14 cellular contexts compared by ENCODE assay signal in the genomic region with DNA sequence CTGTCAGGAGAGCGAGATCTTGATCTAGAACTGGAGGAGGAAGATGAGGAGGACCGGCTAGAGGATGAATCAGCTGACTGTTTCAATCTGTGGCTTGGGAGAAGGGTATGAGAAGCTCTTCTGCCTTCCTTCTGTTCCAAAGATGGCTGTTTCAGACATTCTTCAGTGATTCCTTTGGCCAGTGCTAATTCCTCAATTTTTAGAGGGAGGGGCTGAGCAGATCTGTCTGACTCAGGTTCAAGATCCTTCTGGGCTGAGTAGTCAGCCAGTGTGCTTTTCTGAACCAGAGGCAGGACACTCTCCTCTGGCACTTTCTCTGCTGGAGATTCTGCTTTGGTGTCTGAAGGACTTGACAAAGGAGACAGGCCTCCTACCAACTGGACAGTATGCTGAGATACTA. TPM values are rescaled to one million over a fixed set of nuclear protein-coding genes. Genes with fewer than 3 reads are reported as not detected.
DNase-seq lines count a peak whose midpoint lies in the region; ATAC-seq, FAIRE-seq and TF ChIP-seq lines count a peak whose summit lies in the region.
"Had no signal": no experiment of that assay in that cellular context is flagged by ENCODE, and none has a peak within 500 bp of the region (broad histone marks: within the 10 kb centered on the region; RNA-seq: fewer than 3 reads in every experiment).

No MANE protein-coding gene starts in this region.

- H3K4me3 Mint-ChIP-seq in CD14-positive monocyte (no peak overlapping the region), immature natural killer cell (no peak overlapping the region)
- H3K4me3 Mint-ChIP-seq: activated T-cell treated with anti-CD3 and anti-CD28 coated beads, Interleukin-2, amount 50 U/mL, for 4 hours had no signal

- no peak for TF ChIP-seq POLR2A in endothelial cell of umbilical vein (IDR thresholded peaks at IDR 0.05; ENCODE audit: low read depth, low read length)

- WGBS in psoas muscle, 3 donors = 87 to 92% (median 89%) methylated on average over 2 of the region's 2 CpGs

- peak; percentile 12 for FAIRE-seq in endothelial cell of umbilical vein (lab: Jason Lieb, UNC)
- FAIRE-seq: GM12891 had no signal

- H3K36me3 ChIP-seq in PC-9 (ENCODE audit: low read depth) (peaks cover 33% of the 10 kb centered on the region), endothelial cell of umbilical vein (ENCODE audit: control insufficient read depth in 2 of 2, extremely low read depth in 1 of 2, insufficient read depth in 2 of 2, low read length in 2 of 2) (peaks cover 34 to 45% of the 10 kb centered on the region in 2 experiments), psoas muscle (ENCODE audit: insufficient read depth in 1 of 2, low read depth in 1 of 2) (peaks cover 27 to 100% of the 10 kb centered on the region in 2 donors), HAP-1 (replicated peaks) (peaks cover 87% of the 10 kb centered on the region)

- TF ChIP-seq CTCF in CD14-positive monocyte (IDR thresholded peaks at IDR 0.05) (no peak), PC-9 (conservative IDR thresholded peaks at IDR 0.05) (no peak), endothelial cell of umbilical vein (IDR thresholded peaks at IDR 0.05; ENCODE audit: extremely low read depth in 1 of 2, insufficient read depth in 1 of 2, low read depth in 1 of 2, low read length in 2 of 2) (no peak), psoas muscle (IDR thresholded peaks at IDR 0.05) (no peak)

- H3K27me3 ChIP-seq in PC-9 (ENCODE audit: insufficient read depth, low read depth) (no peaks in the 10 kb centered on the region), endothelial cell of umbilical vein (ENCODE audit: control insufficient read depth in 2 of 2, insufficient read depth in 2 of 2, low read length in 2 of 2) (no peaks in the 10 kb centered on the region), psoas muscle (ENCODE audit: insufficient read depth in 3 of 3, low read length in 2 of 3) (no peaks in the 10 kb centered on the region), HAP-1 (ENCODE audit: low read depth) (no peaks in the 10 kb centered on the region)
- H3K27me3 ChIP-seq: heart right ventricle had no signal

- no peaks in the 10 kb centered on the region for H3K9me2 ChIP-seq in PC-9 (ENCODE audit: insufficient read depth)

- intact Hi-C loops in CD14-positive monocyte (cut with micrococcal nuclease) = loop anchor here in 1 of 2 donors (5.0 kb wide), 2 partner anchors 33 to 103 kb away; a partner anchor contains a TSS
- intact Hi-C loops in PC-9 (cut with micrococcal nuclease; ENCODE audit: unreplicated experiment) = loop anchor here (2.0 to 10.0 kb wide), 2 partner anchors 15 to 225 kb away; a partner anchor contains a TSS
- intact Hi-C loops in endothelial cell of umbilical vein (cut with micrococcal nuclease) = loop anchor here (2.0 kb wide), 1 partner anchor 15 kb away; a partner anchor contains a TSS
- intact Hi-C loops in psoas muscle (cut with DNase I) = no loop called here

- in situ Hi-C loops in HAP-1 (cut with MboI; ENCODE audit: low sequenced_read_pairs) = no loop called here

- H3K27ac Mint-ChIP-seq in CD14-positive monocyte (peak overlapping the region; percentile 79 to 94 (median 90)), immature natural killer cell (peak overlapping the region in 2 of 6 donors; percentile 40 to 83)

- no peaks in the 10 kb centered on the region for H3K9me1 ChIP-seq in endothelial cell of umbilical vein (replicated peaks; ENCODE audit: control insufficient read depth, extremely low read depth, insufficient read depth, low read length)

- H4K20me1 ChIP-seq in PC-9 (ENCODE audit: insufficient read depth) = no peaks in the 10 kb centered on the region
- no peaks in the 10 kb centered on the region for H4K20me1 ChIP-seq in endothelial cell of umbilical vein (replicated peaks; ENCODE audit: control insufficient read depth, extremely low read depth, insufficient read depth, low read length)

- ATAC-seq in psoas muscle (no peak), HG03521 (IDR thresholded peaks at IDR 0.05; ENCODE audit: unreplicated experiment) (no peak)
- ATAC-seq: activated T-cell treated with anti-CD3 and anti-CD28 coated beads, Interleukin-2, amount 50 U/mL, for 4 hours; heart right ventricle had no signal

- H3K4me3 ChIP-seq in PC-9 (no peak overlapping the region), endothelial cell of umbilical vein (replicated peaks in 1 of 3; ENCODE audit: insufficient read depth in 1 of 3, low read depth in 1 of 3, low read length in 3 of 3) (no peak overlapping the region), psoas muscle (no peak overlapping the region), HAP-1 (no peak overlapping the region)
- H3K4me3 ChIP-seq: coronary artery, heart right ventricle had no signal

- H3K4me2 ChIP-seq in PC-9 (no peak overlapping the region), endothelial cell of umbilical vein (ENCODE audit: insufficient read depth, low read length) (no peak overlapping the region)

- peaks cover 28% of the 10 kb centered on the region for H3K4me1 Mint-ChIP-seq in CD14-positive monocyte
- peaks cover 2 to 8% of the 10 kb centered on the region in 2 donors for H3K4me1 Mint-ChIP-seq in immature natural killer cell

- POLR2A ChIA-PET in PC-9 (lab: Charles Lee; ENCODE audit: unreplicated experiment) = no interaction called here
- POLR2A ChIA-PET in endothelial cell of umbilical vein (lab: Charles Lee) = interaction anchor here (1.1 kb wide), 1 partner anchor 8 kb away, joined by 3 read pairs; no protein-coding TSS in a partner anchor

- DNase-seq in CD14-positive monocyte (ENCODE audit: low spot score) (no peak), PC-9 (no peak), endothelial cell of umbilical vein (ENCODE audit: low read depth, low spot score) (no peak), psoas muscle (no peak), HAP-1 (ENCODE audit: low spot score in 2 of 2) (no peak), NOMO-1 treated with DMSO at 0.1 percent for 48 hours (lab: John Stamatoyannopoulos, UW; ENCODE audit: unreplicated experiment) (no peak), immature natural killer cell (no peak)
- DNase-seq: activated T-cell treated with anti-CD3 and anti-CD28 coated beads, Interleukin-2, amount 50 U/mL, for 4 hours; heart right ventricle; NCI-H446 had no signal

- no peak overlapping the region for H3K9ac ChIP-seq in endothelial cell of umbilical vein (replicated peaks; ENCODE audit: extremely low read depth, insufficient read depth, low read length)

- H3K27ac ChIP-seq in PC-9 = peak overlapping the region; percentile 96
- no peak overlapping the region for H3K27ac ChIP-seq in endothelial cell of umbilical vein (ENCODE audit: insufficient read depth, low read depth, low read length)
- peak overlapping the region; percentile 78 for H3K27ac ChIP-seq in psoas muscle

- H3K9me3 ChIP-seq in PC-9 (ENCODE audit: insufficient read depth, low read depth) (no peaks in the 10 kb centered on the region), endothelial cell of umbilical vein (replicated peaks; ENCODE audit: control insufficient read depth, insufficient read depth, low read length) (no peaks in the 10 kb centered on the region), psoas muscle (no peaks in the 10 kb centered on the region), HAP-1 (no peaks in the 10 kb centered on the region)
- H3K9me3 ChIP-seq: heart right ventricle had no signal

- no peak overlapping the region for H2AFZ ChIP-seq in PC-9
- no peak overlapping the region for H2AFZ ChIP-seq in endothelial cell of umbilical vein (ENCODE audit: low read depth, low read length)

- CTCF ChIA-PET in PC-9 (lab: Charles Lee) (no interaction called here), endothelial cell of umbilical vein (lab: Charles Lee) (interaction anchor here (0.8 to 4.4 kb wide), 5 partner anchors 11 to 107 kb away, joined by 3 to 66 read pairs (median 5); a partner anchor contains a TSS)

- H3K9me3 Mint-ChIP-seq in CD14-positive monocyte = no peaks in the 10 kb centered on the region
- H3K9me3 Mint-ChIP-seq in immature natural killer cell = no peaks in the 10 kb centered on the region
- H3K9me3 Mint-ChIP-seq: activated T-cell treated with anti-CD3 and anti-CD28 coated beads, Interleukin-2, amount 50 U/mL, for 4 hours had no signal

- H3K79me2 ChIP-seq in PC-9 (ENCODE audit: low read depth) (peaks cover 18% of the 10 kb centered on the region; the same call in 1 of the 2 replicates), endothelial cell of umbilical vein (ENCODE audit: control insufficient read depth, insufficient read depth, low read length) (peaks cover 8% of the 10 kb centered on the region)

- no TSS peak for BruUV-seq in PC-9 (replicated peaks; lab: Mats Ljungman, UMichigan)
- no TSS peak for BruUV-seq in endothelial cell of umbilical vein (replicated peaks; lab: Mats Ljungman, UMichigan)

- no peaks in the 10 kb centered on the region for H3K27me3 Mint-ChIP-seq in CD14-positive monocyte (ENCODE audit: low read depth in 3 of 3)
- peaks cover 0 to 2% (median 0%) of the 10 kb centered on the region in 3 donors for H3K27me3 Mint-ChIP-seq in immature natural killer cell (ENCODE audit: low read depth in 3 of 3)

- dilution Hi-C loops in endothelial cell of umbilical vein (cut with MboI; ENCODE audit: extremely low pct_ligation_motif_present, low sequenced_read_pairs) = no loop called here

- peaks cover 53% of the 10 kb centered on the region for H3K4me1 ChIP-seq in PC-9 (replicated peaks; ENCODE audit: insufficient read depth)
- peaks cover 24% of the 10 kb centered on the region for H3K4me1 ChIP-seq in endothelial cell of umbilical vein (ENCODE audit: control insufficient read depth, extremely low read depth, insufficient read depth, low read length)
- peaks cover 30% of the 10 kb centered on the region for H3K4me1 ChIP-seq in psoas muscle
- no peaks in the 10 kb centered on the region for H3K4me1 ChIP-seq in HAP-1

- H3K36me3 Mint-ChIP-seq in CD14-positive monocyte (peaks cover 66 to 87% of the 10 kb centered on the region in 2 donors), immature natural killer cell (peaks cover 32 to 52% (median 37%) of the 10 kb centered on the region in 3 donors)

- peaks cover 52% of the 10 kb centered on the region for H3F3A ChIP-seq in PC-9 (ENCODE audit: insufficient read depth, low read depth)

RNA-seq across cellular contexts. Expression of a gene that starts 15.2 kb away (rescaled TPM):
- 1 to 10 TPM; 2.8 to 5.4 TPM for polyA plus RNA-seq in CD14-positive monocyte
- total RNA-seq in PC-9 (2021) = 113 and 171 TPM in 2 replicates
- 220 and 240 TPM in 2 replicates for total RNA-seq in endothelial cell of umbilical vein
- polyA plus RNA-seq in endothelial cell of umbilical vein = 136 and 146 TPM in 2 replicates
- polyA plus RNA-seq in endothelial cell of umbilical vein (2011; cell fraction: cytosol; rRNA removed) = 91.2 and 98.2 TPM in 2 replicates
- 821 and 966 TPM in 2 replicates for polyA plus RNA-seq in endothelial cell of umbilical vein (2011; cell fraction: nucleus; rRNA removed)
- polyA plus RNA-seq in endothelial cell of umbilical vein (2012) = 112 and 141 TPM in 2 replicates
- polyA minus RNA-seq in endothelial cell of umbilical vein = 185 and 201 TPM in 2 replicates
- 46.6 TPM for polyA minus RNA-seq in endothelial cell of umbilical vein (2011; cell fraction: cytosol; rRNA and poly(A)+ RNA removed)
- polyA minus RNA-seq in endothelial cell of umbilical vein (2011; cell fraction: nucleus; rRNA and poly(A)+ RNA removed) = 229 and 315 TPM in 2 replicates
- total RNA-seq in psoas muscle = 10 to 100 TPM; 75.3 to 83.2 (median 82.2) TPM
- polyA plus RNA-seq in psoas muscle = 10 to 100 TPM; 45.2 to 57.6 (median 53.5) TPM
- 10 to 100 TPM in 1 of 3 donors, 1 to 10 TPM in 1, under 1 TPM in 1; 0.40 to 15.0 (median 4.5) TPM for polyA plus RNA-seq in immature natural killer cell

RNA-seq across cellular contexts. Expression of a gene that starts 15.6 kb away (rescaled TPM):
- polyA plus RNA-seq in CD14-positive monocyte (100 to 1,000 TPM; 106 to 110 TPM), endothelial cell of umbilical vein (60.5 and 78.7 TPM in 2 replicates), psoas muscle (10 to 100 TPM; 23.2 to 65.3 (median 47.1) TPM), immature natural killer cell (100 to 1,000 TPM in 2 of 3 donors, 10 to 100 TPM in 1; 85.2 to 184 (median 135) TPM)
- total RNA-seq in PC-9 (2021) (26.8 and 46.5 TPM in 2 replicates), endothelial cell of umbilical vein (55.5 and 58.3 TPM in 2 replicates), psoas muscle (10 to 100 TPM; 24.2 to 31.3 (median 27.0) TPM)
- 62.7 and 64.0 TPM in 2 replicates for polyA plus RNA-seq in endothelial cell of umbilical vein (2011; cell fraction: cytosol; rRNA removed)
- 35.3 and 36.9 TPM in 2 replicates for polyA plus RNA-seq in endothelial cell of umbilical vein (2011; cell fraction: nucleus; rRNA removed)
- 55.9 and 63.8 TPM in 2 replicates for polyA plus RNA-seq in endothelial cell of umbilical vein (2012)
- polyA minus RNA-seq in endothelial cell of umbilical vein = 83.3 and 87.7 TPM in 2 replicates
- polyA minus RNA-seq in endothelial cell of umbilical vein (2011; cell fraction: cytosol; rRNA and poly(A)+ RNA removed) = 22.7 TPM
- 9.8 and 21.1 TPM in 2 replicates for polyA minus RNA-seq in endothelial cell of umbilical vein (2011; cell fraction: nucleus; rRNA and poly(A)+ RNA removed)

RNA-seq across cellular contexts. Expression of a gene that starts 22.4 kb away (rescaled TPM):
- polyA plus RNA-seq in CD14-positive monocyte (under 1 TPM in 1 of 2 donors, not detected in 1; 0.14 TPM), endothelial cell of umbilical vein (52.9 and 63.1 TPM in 2 replicates), psoas muscle (under 1 TPM; 0.31 to 0.51 (median 0.35) TPM), immature natural killer cell (1 to 10 TPM in 1 of 3 donors, under 1 TPM in 2; 0.64 to 1.2 (median 0.78) TPM)
- total RNA-seq in PC-9 (2021) (16.4 and 18.8 TPM in 2 replicates), endothelial cell of umbilical vein (20.2 and 21.7 TPM in 2 replicates), psoas muscle (under 1 TPM; 0.30 to 0.77 (median 0.32) TPM)
- polyA plus RNA-seq in endothelial cell of umbilical vein (2011; cell fraction: cytosol; rRNA removed) = 16.0 and 22.7 TPM in 2 replicates
- polyA plus RNA-seq in endothelial cell of umbilical vein (2011; cell fraction: nucleus; rRNA removed) = 173 and 192 TPM in 2 replicates
- 11.8 and 13.2 TPM in 2 replicates for polyA plus RNA-seq in endothelial cell of umbilical vein (2012)
- 36.3 and 46.1 TPM in 2 replicates for polyA minus RNA-seq in endothelial cell of umbilical vein
- polyA minus RNA-seq in endothelial cell of umbilical vein (2011; cell fraction: cytosol; rRNA and poly(A)+ RNA removed) = 4.0 TPM
- 35.7 and 41.4 TPM in 2 replicates for polyA minus RNA-seq in endothelial cell of umbilical vein (2011; cell fraction: nucleus; rRNA and poly(A)+ RNA removed)

RNA-seq across cellular contexts. Expression of a gene that starts 25.1 kb away (rescaled TPM):
- polyA plus RNA-seq in CD14-positive monocyte (not detected), endothelial cell of umbilical vein (not detected in 2 replicates), psoas muscle (under 1 TPM in 1 of 3 donors, not detected in 2; 0.03 TPM), immature natural killer cell (not detected)
- total RNA-seq in PC-9 (2021) (not detected in 2 replicates), endothelial cell of umbilical vein (not detected in 2 replicates), psoas muscle (not detected)
- polyA plus RNA-seq in endothelial cell of umbilical vein (2011; cell fraction: cytosol; rRNA removed) = not detected in 2 replicates
- not detected in 2 replicates for polyA plus RNA-seq in endothelial cell of umbilical vein (2011; cell fraction: nucleus; rRNA removed)
- not detected in 2 replicates for polyA plus RNA-seq in endothelial cell of umbilical vein (2012)
- polyA minus RNA-seq in endothelial cell of umbilical vein = not detected in 2 replicates
- polyA minus RNA-seq in endothelial cell of umbilical vein (2011; cell fraction: cytosol; rRNA and poly(A)+ RNA removed) = not detected
- polyA minus RNA-seq in endothelial cell of umbilical vein (2011; cell fraction: nucleus; rRNA and poly(A)+ RNA removed) = not detected in 2 replicates
- total RNA-seq: activated T-cell treated with anti-CD3 and anti-CD28 coated beads, Interleukin-2, amount 50 U/mL, for 4 hours; heart right ventricle; renal cortical epithelial cell had no signal
- polyA plus RNA-seq: heart right ventricle had no signal

RNA-seq across cellular contexts. Expression of a gene that starts 37.7 kb away (rescaled TPM):
- not detected for polyA plus RNA-seq in CD14-positive monocyte
- not detected in 2 replicates for total RNA-seq in PC-9 (2021)
- total RNA-seq in endothelial cell of umbilical vein = not detected in 2 replicates
- not detected in 2 replicates for polyA plus RNA-seq in endothelial cell of umbilical vein
- polyA plus RNA-seq in endothelial cell of umbilical vein (2011; cell fraction: cytosol; rRNA removed) = not detected in 2 replicates
- not detected in 2 replicates for polyA plus RNA-seq in endothelial cell of umbilical vein (2011; cell fraction: nucleus; rRNA removed)
- polyA plus RNA-seq in endothelial cell of umbilical vein (2012) = not detected in 2 replicates
- not detected in 2 replicates for polyA minus RNA-seq in endothelial cell of umbilical vein
- polyA minus RNA-seq in endothelial cell of umbilical vein (2011; cell fraction: cytosol; rRNA and poly(A)+ RNA removed) = not detected
- not detected in 2 replicates for polyA minus RNA-seq in endothelial cell of umbilical vein (2011; cell fraction: nucleus; rRNA and poly(A)+ RNA removed)
- total RNA-seq in psoas muscle = not detected
- polyA plus RNA-seq in psoas muscle = under 1 TPM in 2 of 3 donors, not detected in 1; 0.03 to 0.51 TPM
- polyA plus RNA-seq in immature natural killer cell = not detected
- total RNA-seq: activated T-cell treated with anti-CD3 and anti-CD28 coated beads, Interleukin-2, amount 50 U/mL, for 4 hours; heart right ventricle; renal cortical epithelial cell had no signal
- polyA plus RNA-seq: heart right ventricle had no signal

Comparison
In these comparisons a context has a peak if more than half of its experiments do, and no peak if none do; other contexts are left out.
1. RNA of a gene that starts 22.4 kb away (polyA plus RNA-seq): 11.8 to 192 TPM in endothelial cell of umbilical vein; 0.64 to 1.2 TPM in immature natural killer cell, 0.31 to 0.51 TPM in psoas muscle and 0.14 TPM in CD14-positive monocyte; every median in the first group is over 4 times any median in the second.
2. intact Hi-C loops: an anchor here in PC-9 (2.0 to 10.0 kb wide) and endothelial cell of umbilical vein (2.0 kb wide); none called in psoas muscle.